Comparison of ENCODE assay signal across 22 cellular contexts in genomic region chr9:18739641-18740318, GRCh38.
"Had no signal": no experiment of that assay in that cellular context is flagged by ENCODE, and none has a peak within 500 bp of the region (broad histone marks: within the 10 kb centered on the region; RNA-seq: fewer than 3 reads in every experiment).

No MANE protein-coding gene starts in this region.

- H3K27me3 ChIP-seq: hepatocyte, sigmoid colon, testis had no signal

- H3K4me3 ChIP-seq: hepatocyte, lung, sigmoid colon, SK-N-MC, testis had no signal

- H3K4me1 ChIP-seq: parathyroid adenoma, testis had no signal

- H3K9me3 ChIP-seq: sigmoid colon, testis had no signal

- ATAC-seq: activated T-cell treated with anti-CD3 and anti-CD28 coated beads, Interleukin-2, amount 50 U/mL, for 72 hours; naive thymus-derived CD8-positive, alpha-beta T cell; T-helper 17 cell had no signal

- FAIRE-seq: bronchial epithelial cell had no signal

- H3K36me3 ChIP-seq: sigmoid colon had no signal

- H3K27ac ChIP-seq: hepatocyte, parathyroid adenoma, sigmoid colon, SK-N-MC, testis had no signal

- DNase-seq: activated CD4-positive, alpha-beta memory T cell treated with anti-CD3 and anti-CD28 coated beads, Interleukin-2, amount 10 ng/mL, durations not matched to agents 7 days and 5 days; activated CD4-positive, alpha-beta T cell treated with anti-CD3 and anti-CD28 coated beads for 48 hours; activated effector memory CD4-positive, alpha-beta T cell treated with Interleukin-2 at 50 U/mL for 16 hours; activated naive CD4-positive, alpha-beta T cell treated with anti-CD3 and anti-CD28 coated beads for 36 hours; activated naive CD8-positive, alpha-beta T cell treated with anti-CD3 and anti-CD28 coated beads, Interleukin-2, amount 10 ng/mL, durations not matched to agents 7 days and 5 days; activated T-cell treated with anti-CD3 and anti-CD28 coated beads, Interleukin-2, amount 50 U/mL, for 72 hours; amniotic stem cell; cortex of kidney; endodermal cell; immature natural killer cell; naive thymus-derived CD8-positive, alpha-beta T cell; sigmoid colon; stimulated activated CD4-positive, alpha-beta T cell treated with anti-CD3 and anti-CD28 coated beads, Interleukin-2, amount 100 ng/mL, for 48 hours; stimulated activated naive CD4-positive, alpha-beta T cell; SW 1271; T-helper 17 cell; testis had no signal
